Comparison of ENCODE assay signal across 10 cellular contexts in the genomic region with DNA sequence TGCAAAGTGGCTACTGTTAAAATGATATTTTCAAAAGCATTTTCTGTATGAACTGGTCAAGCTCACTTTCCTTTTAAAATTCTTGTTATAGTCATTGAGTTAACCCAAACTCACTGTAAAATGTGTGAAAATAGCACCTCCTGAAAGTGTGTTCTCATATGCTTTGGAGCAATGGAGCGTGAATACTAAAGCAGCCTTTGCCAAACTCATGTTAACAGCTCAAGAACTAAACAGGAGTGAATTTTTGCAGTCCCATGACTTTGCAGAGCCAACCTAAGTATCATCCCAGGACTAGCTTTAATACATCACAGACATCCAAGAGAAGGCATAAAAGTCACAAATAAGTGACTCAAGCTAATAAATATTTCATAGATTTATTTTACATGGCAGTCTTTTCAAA. TPM values are rescaled to one million over a fixed set of nuclear protein-coding genes. Genes with fewer than 3 reads are reported as not detected.
DNase-seq lines count a peak whose midpoint lies in the region; ATAC-seq and TF ChIP-seq lines count a peak whose summit lies in the region.
"Had no signal": no experiment of that assay in that cellular context is flagged by ENCODE, and none has a peak within 500 bp of the region (broad histone marks: within the 10 kb centered on the region; RNA-seq: fewer than 3 reads in every experiment).

No MANE protein-coding gene starts in this region.

- H3K36me3 Mint-ChIP-seq in CD4-positive, alpha-beta T cell (ENCODE audit: low read depth): peaks cover 24% of the 10 kb centered on the region

- H3K4me1 ChIP-seq in iPS-15b (ENCODE audit: control insufficient read depth, insufficient read depth, low read length): peaks cover 46% of the 10 kb centered on the region
- peaks cover 3% of the 10 kb centered on the region for H3K4me1 ChIP-seq in right cardiac atrium (ENCODE audit: control insufficient read depth, insufficient read depth, low read length)
- H3K4me1 ChIP-seq: ascending aorta had no signal

- no peaks in the 10 kb centered on the region for H3K9me3 Mint-ChIP-seq in CD4-positive, alpha-beta T cell

- no peaks in the 10 kb centered on the region for H3K27me3 Mint-ChIP-seq in CD4-positive, alpha-beta T cell

- no peak overlapping the region for H3K27ac Mint-ChIP-seq in CD4-positive, alpha-beta T cell

- H3K4me3 ChIP-seq in SK-N-MC (peak overlapping the region; percentile 84; the same call in 1 of the 2 replicates), iPS-15b (ENCODE audit: low read depth, low read length) (peak overlapping the region; percentile 74), right cardiac atrium (ENCODE audit: low read length) (no peak overlapping the region)

- POLR2A ChIA-PET in CD4-positive, alpha-beta T cell (lab: Charles Lee): no interaction called here

- H3K4me1 Mint-ChIP-seq in CD4-positive, alpha-beta T cell (ENCODE audit: low read depth): peaks cover 68% of the 10 kb centered on the region

- H3K9ac ChIP-seq in SK-N-MC (ENCODE audit: insufficient read length) (no peak overlapping the region), iPS-15b (ENCODE audit: low read depth, low read length) (no peak overlapping the region)

- CTCF ChIA-PET in CD4-positive, alpha-beta T cell (lab: Charles Lee): interaction anchor here (0.9 kb wide), 1 partner anchor 11 kb away, joined by 3 read pairs; no protein-coding TSS in a partner anchor

- no peak for DNase-seq in CD4-positive, alpha-beta T cell
- DNase-seq in SK-N-MC (ENCODE audit: low read depth, low spot score): no peak
- DNase-seq in NCI-H2227 treated with DMSO at 0.1 percent for 48 hours (lab: John Stamatoyannopoulos, UW): no peak
- DNase-seq in right cardiac atrium: no peak
- DNase-seq in A172 (ENCODE audit: low spot score): no peak
- DNase-seq: stimulated activated CD4-positive, alpha-beta T cell treated with anti-CD3 and anti-CD28 coated beads, Interleukin-4, amount 100 ng/mL, for 1 hour had no signal

- H3K36me3 ChIP-seq in SK-N-MC (ENCODE audit: insufficient read depth, low read length) (no peaks in the 10 kb centered on the region), iPS-15b (ENCODE audit: control insufficient read depth, insufficient read depth, low read length) (no peaks in the 10 kb centered on the region)
- H3K36me3 ChIP-seq: ascending aorta had no signal

- H3K9me3 ChIP-seq in CD4-positive, alpha-beta T cell (ENCODE audit: control insufficient read depth, low read length): no peaks in the 10 kb centered on the region
- H3K9me3 ChIP-seq in SK-N-MC (ENCODE audit: low read depth, low read length) (no peaks in the 10 kb centered on the region), iPS-15b (ENCODE audit: control insufficient read depth, insufficient read depth, low read length) (no peaks in the 10 kb centered on the region), right cardiac atrium (ENCODE audit: control insufficient read depth, low read length) (no peaks in the 10 kb centered on the region)
- H3K9me3 ChIP-seq: ascending aorta had no signal

- intact Hi-C loops in CD4-positive, alpha-beta T cell (cut with DNase I, micrococcal nuclease): loop anchor here (5.0 to 10.0 kb wide), 5 partner anchors 91 to 781 kb away; a partner anchor contains a TSS
- intact Hi-C loops in right cardiac atrium (cut with DNase I): loop anchor here in 1 of 4 donors (10.0 kb wide), 1 partner anchor 121 kb away; no protein-coding TSS in a partner anchor

- H3K27ac ChIP-seq in CD4-positive, alpha-beta T cell (ENCODE audit: low read depth, low read length): no peak overlapping the region
- H3K27ac ChIP-seq in SK-N-MC: no peak overlapping the region
- no peak overlapping the region for H3K27ac ChIP-seq in right cardiac atrium (ENCODE audit: low read length)
- H3K27ac ChIP-seq: ascending aorta had no signal

- 66% methylated on average over 1 of the region's 1 CpG for WGBS in right cardiac atrium

- H3K4me3 Mint-ChIP-seq in CD4-positive, alpha-beta T cell: peak overlapping the region; percentile 93

- ATAC-seq in CD4-positive, alpha-beta T cell (ENCODE audit: poor library complexity): no peak
- ATAC-seq in GM21367 (IDR thresholded peaks at IDR 0.05; ENCODE audit: unreplicated experiment) (peak; percentile 33), right cardiac atrium (no peak), HG02970 (IDR thresholded peaks at IDR 0.05; ENCODE audit: low FRiP score, unreplicated experiment) (no peak)

- H3K27me3 ChIP-seq in CD4-positive, alpha-beta T cell (ENCODE audit: control insufficient read depth, insufficient read depth, low read length): no peaks in the 10 kb centered on the region
- no peaks in the 10 kb centered on the region for H3K27me3 ChIP-seq in iPS-15b (ENCODE audit: control insufficient read depth, insufficient read depth, low read length)
- no peaks in the 10 kb centered on the region for H3K27me3 ChIP-seq in right cardiac atrium (ENCODE audit: control insufficient read depth, insufficient read depth)
- H3K27me3 ChIP-seq: ascending aorta had no signal

- TF ChIP-seq CTCF in CD4-positive, alpha-beta T cell (IDR thresholded peaks at IDR 0.05): no peak

RNA-seq across cellular contexts. Expression of a gene that starts 2.3 kb away (rescaled TPM):
- total RNA-seq in CD4-positive, alpha-beta T cell: 1 to 10 TPM; 7.8 to 7.9 TPM
- total RNA-seq in right cardiac atrium: 1 to 10 TPM; 1.2 to 3.1 (median 1.8) TPM
- 0.77 TPM for polyA plus RNA-seq in right cardiac atrium
- total RNA-seq in A172 (2014; rRNA removed; shearing (Covaris generic)): 7.8 and 8.3 TPM in 2 replicates

RNA-seq across cellular contexts. Expression of a gene that starts 43.1 kb away (rescaled TPM):
- total RNA-seq in CD4-positive, alpha-beta T cell: not detected
- total RNA-seq in right cardiac atrium: under 1 TPM; 0.32 to 0.64 (median 0.46) TPM
- polyA plus RNA-seq in right cardiac atrium: 0.20 TPM
- 0.02 and 0.03 TPM in 2 replicates for total RNA-seq in A172 (2014; rRNA removed; shearing (Covaris generic))
- total RNA-seq: ascending aorta had no signal
